Comparison of ENCODE assay signal across 1 cellular context in genomic region chr16:69937465-69937951, GRCh38.
TF ChIP-seq lines count a peak whose summit lies in the region.

No MANE protein-coding gene starts in this region.

TF ChIP-seq in HepG2, 621 proteins besides CTCF, POLR2A, EP300 and RAD21:
- peak; percentile 27; the same call in 1 of the 2 replicates for TF ChIP-seq MTA1 (CRISPR knock-in tag; IDR thresholded peaks at IDR 0.05; ENCODE audit: borderline replicate concordance)
- TF ChIP-seq SALL1 (CRISPR knock-in tag; IDR thresholded peaks at IDR 0.05) = peak; percentile 18; the same call in 1 of the 2 replicates
- TF ChIP-seq XRCC5 (optimal IDR thresholded peaks at IDR 0.05; ENCODE audit: low read length) = peak; percentile 39
- TF ChIP-seq ZNF30 (CRISPR knock-in tag; IDR thresholded peaks at IDR 0.05) = no peak
- TF ChIP-seq AHDC1 (CRISPR knock-in tag; IDR thresholded peaks at IDR 0.05; ENCODE audit: borderline replicate concordance) = no peak
- TF ChIP-seq ZBTB8A (CRISPR knock-in tag; IDR thresholded peaks at IDR 0.05; ENCODE audit: borderline replicate concordance, low read depth) = no peak
- TF ChIP-seq ZNF687 (CRISPR knock-in tag; IDR thresholded peaks at IDR 0.05) = peak; percentile 51
- no peak for TF ChIP-seq ZNF850 (CRISPR knock-in tag; conservative IDR thresholded peaks at IDR 0.05)
- peak; percentile 35; the same call in 1 of the 2 replicates for TF ChIP-seq SMC3 (IDR thresholded peaks at IDR 0.05; ENCODE audit: low read length)
- TF ChIP-seq STAG1 (CRISPR knock-in tag; IDR thresholded peaks at IDR 0.05) = peak; percentile 90
- 0 out of 2 replicates have a peak, but pooled peaks have one; percentile 22 for TF ChIP-seq ZFX (CRISPR knock-in tag; IDR thresholded peaks at IDR 0.05; ENCODE audit: low read depth)
- TF ChIP-seq ZBTB38 (CRISPR knock-in tag; IDR thresholded peaks at IDR 0.05) = peak; percentile 96
- peak; percentile 50; the same call in 1 of the 2 replicates for TF ChIP-seq HOXA3 (CRISPR knock-in tag; IDR thresholded peaks at IDR 0.05)
- peak; percentile 8 for TF ChIP-seq ZNF407 (CRISPR knock-in tag; IDR thresholded peaks at IDR 0.05; ENCODE audit: not compliant biosample characterization)
- TF ChIP-seq ZBTB33 (CRISPR knock-in tag; IDR thresholded peaks at IDR 0.05) = peak; percentile 40; the same call in 1 of the 2 replicates
- TF ChIP-seq TEAD3 (CRISPR knock-in tag; optimal IDR thresholded peaks at IDR 0.05; ENCODE audit: borderline replicate concordance) = peak; percentile 17
